ENCODE assay signal across 36 cellular contexts in genomic region chr16:23188911-23189310, GRCh38. TPM values are rescaled to one million over a fixed set of nuclear protein-coding genes. Genes with fewer than 3 reads are reported as not detected.
"Had no signal": no experiment of that assay in that cellular context is flagged by ENCODE, and none has a peak within 500 bp of the region (broad histone marks: within the 10 kb centered on the region; RNA-seq: fewer than 3 reads in every experiment).

No MANE protein-coding gene starts in this region.

- H3K27ac ChIP-seq: adrenal gland, body of pancreas, brain microvascular endothelial cell, breast epithelium, VCaP had no signal

- H3K36me3 ChIP-seq: adrenal gland, brain microvascular endothelial cell, breast epithelium had no signal

- H3K4me3 ChIP-seq: adrenal gland, body of pancreas, breast epithelium had no signal

- H3K27me3 ChIP-seq: body of pancreas, breast epithelium had no signal

- H3K4me1 ChIP-seq: adrenal gland, breast epithelium had no signal

- FAIRE-seq: astrocyte, TTC549 had no signal

- H3K9me3 ChIP-seq: adrenal gland, body of pancreas, breast epithelium had no signal

- DNase-seq: activated B cell treated with CpG ODN at 0.5 μM for 24 hours; activated CD4-positive, alpha-beta memory T cell treated with anti-CD3 and anti-CD28 coated beads for 36 hours; activated CD4-positive, alpha-beta T cell treated with anti-CD3 and anti-CD28 coated beads for 4 hours; activated CD4-positive, alpha-beta T cell treated with anti-CD3 and anti-CD28 coated beads, Interleukin-2, amount 10 ng/mL, durations not matched to agents 24 days and 14 days; activated CD4-positive, alpha-beta T cell treated with anti-CD3 and anti-CD28 coated beads, Interleukin-2, amount 50 U/mL, for 1 hour; activated CD4-positive, alpha-beta T cell treated with anti-CD3 and anti-CD28 coated beads, Interleukin-2, amount 50 U/mL, for 4 hours; activated CD4-positive, CD25-positive, alpha-beta regulatory T cell treated with anti-CD3 and anti-CD28 coated beads, Interleukin-2, amount 50 U/mL, for 72 hours; activated CD8-positive, alpha-beta memory T cell treated with anti-CD3 and anti-CD28 coated beads, Interleukin-2, amount 50 U/mL, for 4 hours; activated CD8-positive, alpha-beta T cell treated with anti-CD3 and anti-CD28 coated beads for 36 hours; activated effector memory CD4-positive, alpha-beta T cell treated with anti-CD3 and anti-CD28 coated beads, Interleukin-2, amount 50 U/mL, for 16 hours; activated gamma-delta T cell treated with Interleukin-2 at 50 U/mL for 16 hours; activated naive CD4-positive, alpha-beta T cell; activated naive CD4-positive, alpha-beta T cell treated with anti-CD3 and anti-CD28 coated beads for 36 hours; activated naive CD4-positive, alpha-beta T cell treated with anti-CD3 and anti-CD28 coated beads, Interleukin-2, amount 50 U/mL, for 16 hours; activated naive CD8-positive, alpha-beta T cell treated with anti-CD3 and anti-CD28 coated beads for 36 hours; activated T-cell treated with anti-CD3 and anti-CD28 coated beads for 4 hours; activated T-cell treated with anti-CD3 and anti-CD28 coated beads, Interleukin-2, amount 50 U/mL, for 1 hour; activated T-cell treated with anti-CD3 and anti-CD28 coated beads, Interleukin-2, amount 50 U/mL, for 4 hours; activated T-cell treated with anti-CD3 and anti-CD28 coated beads, Interleukin-2, amount 50 U/mL, for 72 hours; adrenal gland; amniotic stem cell; aorta; body of pancreas; brain microvascular endothelial cell; central memory CD4-positive, alpha-beta T cell; T-helper 2 cell; T-helper 9 cell had no signal

RNA-seq across cellular contexts. Expression of gene SCNN1G, which starts 6.4 kb away (rescaled TPM):
- total RNA-seq: activated B cell treated with CpG ODN at 0.5 μM for 24 hours; activated CD4-positive, alpha-beta memory T cell treated with anti-CD3 and anti-CD28 coated beads for 36 hours; activated CD4-positive, alpha-beta T cell treated with anti-CD3 and anti-CD28 coated beads, Interleukin-2, amount 10 ng/mL, durations not matched to agents 24 days and 14 days; activated CD8-positive, alpha-beta memory T cell treated with anti-CD3 and anti-CD28 coated beads for 36 hours; activated CD8-positive, alpha-beta T cell treated with anti-CD3 and anti-CD28 coated beads for 36 hours; activated naive CD4-positive, alpha-beta T cell treated with anti-CD3 and anti-CD28 coated beads for 36 hours; activated naive CD4-positive, alpha-beta T cell treated with anti-CD3 and anti-CD28 coated beads, Interleukin-2, amount 50 U/mL, for 72 hours; activated naive CD8-positive, alpha-beta T cell treated with anti-CD3 and anti-CD28 coated beads for 36 hours; activated T-cell treated with anti-CD3 and anti-CD28 coated beads, Interleukin-2, amount 50 U/mL, for 4 hours; activated T-cell treated with anti-CD3 and anti-CD28 coated beads, Interleukin-2, amount 50 U/mL, for 72 hours; activated T-helper 1 cell treated with anti-CD3 and anti-CD28 coated beads, Interleukin-12 subunit alpha, Interleukin-12 subunit beta, Interleukin-2, Interleukin-4 antibody, amounts not matched to agents 30 ng/mL and 10 ng/mL and 1 ng/mL, durations not matched to agents 14 hours and 24 hours and 36 hours; activated T-helper 17 cell treated with anti-CD3 and anti-CD28 coated beads, Interleukin-2, amount 50 U/mL, for 72 hours; aorta; astrocyte; cardiac septum had no signal
